Comparison of ENCODE assay signal across 1 cellular context in the genomic region with DNA sequence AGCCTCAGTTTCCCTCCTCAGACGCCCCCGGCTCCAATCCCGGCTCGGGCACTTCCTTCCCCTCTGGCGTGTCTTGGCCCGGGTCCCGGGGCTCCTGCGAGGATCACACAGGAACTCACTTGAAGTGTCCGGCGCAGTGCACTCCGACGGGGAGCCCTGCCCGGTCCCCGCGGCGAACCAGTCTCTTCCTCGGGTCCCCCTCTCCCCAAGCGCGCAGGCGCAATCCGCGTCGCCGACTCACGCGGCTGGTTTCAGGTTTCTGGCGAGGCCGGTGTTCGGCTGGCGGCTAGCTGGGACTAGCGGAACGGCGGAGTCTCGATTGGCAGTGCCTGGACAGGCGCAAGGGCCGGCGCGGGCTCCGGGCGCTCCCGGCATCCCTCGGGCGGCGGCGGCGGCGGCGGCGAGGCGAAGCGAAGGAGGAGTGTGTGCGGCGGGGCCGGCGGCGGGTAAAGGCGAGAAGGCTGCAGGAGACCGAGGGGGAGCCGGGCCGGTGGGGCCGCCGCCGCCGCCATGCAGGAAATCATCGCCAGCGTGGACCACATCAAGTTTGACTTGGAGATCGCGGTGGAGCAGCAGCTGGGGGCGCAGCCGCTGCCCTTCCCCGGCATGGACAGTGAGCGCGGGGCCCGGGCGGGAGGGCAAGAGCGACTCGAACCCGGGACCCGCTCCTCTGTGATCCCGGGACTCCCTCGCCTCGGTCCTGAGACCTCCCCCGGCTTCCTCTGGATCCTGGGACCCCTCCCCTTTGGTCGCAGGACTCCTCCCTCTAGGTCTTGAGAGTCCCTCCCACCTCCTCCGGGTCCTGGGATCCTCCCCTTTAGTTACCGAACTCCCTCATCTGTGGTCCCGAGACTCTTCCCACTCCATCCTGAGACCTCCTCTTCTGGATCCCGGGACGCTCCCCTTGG.
A peak's percentile ranks its signal among the peaks of the same experiment; 100 is the strongest.
TF ChIP-seq lines count a peak whose summit lies in the region.

A gene (plus strand): TSS at position 371 of the 908 bp plus-strand sequence. CDS start 140 bp downstream, at position 511.
A gene with protein sequence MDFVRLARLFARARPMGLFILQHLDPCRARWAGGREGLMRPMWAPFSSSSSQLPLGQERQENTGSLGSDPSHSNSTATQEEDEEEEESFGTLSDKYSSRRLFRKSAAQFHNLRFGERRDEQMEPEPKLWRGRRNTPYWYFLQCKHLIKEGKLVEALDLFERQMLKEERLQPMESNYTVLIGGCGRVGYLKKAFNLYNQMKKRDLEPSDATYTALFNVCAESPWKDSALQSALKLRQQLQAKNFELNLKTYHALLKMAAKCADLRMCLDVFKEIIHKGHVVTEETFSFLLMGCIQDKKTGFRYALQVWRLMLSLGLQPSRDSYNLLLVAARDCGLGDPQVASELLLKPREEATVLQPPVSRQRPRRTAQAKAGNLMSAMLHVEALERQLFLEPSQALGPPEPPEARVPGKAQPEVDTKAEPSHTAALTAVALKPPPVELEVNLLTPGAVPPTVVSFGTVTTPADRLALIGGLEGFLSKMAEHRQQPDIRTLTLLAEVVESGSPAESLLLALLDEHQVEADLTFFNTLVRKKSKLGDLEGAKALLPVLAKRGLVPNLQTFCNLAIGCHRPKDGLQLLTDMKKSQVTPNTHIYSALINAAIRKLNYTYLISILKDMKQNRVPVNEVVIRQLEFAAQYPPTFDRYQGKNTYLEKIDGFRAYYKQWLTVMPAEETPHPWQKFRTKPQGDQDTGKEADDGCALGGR (minus strand): TSS at position 226 of the 908 bp plus-strand sequence. CDS start 3,556 bp downstream, outside the sequence.

TF ChIP-seq in HepG2, 621 proteins besides CTCF, POLR2A, EP300 and RAD21 (continued from another document and continues in another):
- TF ChIP-seq HDAC1 (CRISPR knock-in tag; IDR thresholded peaks at IDR 0.05), result peak; percentile 84; the same call in 1 of the 2 replicates
- TF ChIP-seq TBL1XR1 (IDR thresholded peaks at IDR 0.05; ENCODE audit: borderline replicate concordance, low read length, partially characterized antibody), result no peak
- no peak for TF ChIP-seq KLF13 (CRISPR knock-in tag; IDR thresholded peaks at IDR 0.05)
- TF ChIP-seq, protein P1, sequence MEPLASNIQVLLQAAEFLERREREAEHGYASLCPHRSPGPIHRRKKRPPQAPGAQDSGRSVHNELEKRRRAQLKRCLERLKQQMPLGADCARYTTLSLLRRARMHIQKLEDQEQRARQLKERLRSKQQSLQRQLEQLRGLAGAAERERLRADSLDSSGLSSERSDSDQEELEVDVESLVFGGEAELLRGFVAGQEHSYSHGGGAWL (CRISPR knock-in tag; IDR thresholded peaks at IDR 0.05), result peak; percentile 48; the same call in 1 of the 2 replicates
- TF ChIP-seq AHR (CRISPR knock-in tag; IDR thresholded peaks at IDR 0.05), result 0 out of 2 replicates have a peak, but pooled peaks have one; percentile 68
- TF ChIP-seq AKAP8 (CRISPR knock-in tag; IDR thresholded peaks at IDR 0.05), result peak; percentile 73; the same call in 1 of the 2 replicates
- TF ChIP-seq, protein P2, sequence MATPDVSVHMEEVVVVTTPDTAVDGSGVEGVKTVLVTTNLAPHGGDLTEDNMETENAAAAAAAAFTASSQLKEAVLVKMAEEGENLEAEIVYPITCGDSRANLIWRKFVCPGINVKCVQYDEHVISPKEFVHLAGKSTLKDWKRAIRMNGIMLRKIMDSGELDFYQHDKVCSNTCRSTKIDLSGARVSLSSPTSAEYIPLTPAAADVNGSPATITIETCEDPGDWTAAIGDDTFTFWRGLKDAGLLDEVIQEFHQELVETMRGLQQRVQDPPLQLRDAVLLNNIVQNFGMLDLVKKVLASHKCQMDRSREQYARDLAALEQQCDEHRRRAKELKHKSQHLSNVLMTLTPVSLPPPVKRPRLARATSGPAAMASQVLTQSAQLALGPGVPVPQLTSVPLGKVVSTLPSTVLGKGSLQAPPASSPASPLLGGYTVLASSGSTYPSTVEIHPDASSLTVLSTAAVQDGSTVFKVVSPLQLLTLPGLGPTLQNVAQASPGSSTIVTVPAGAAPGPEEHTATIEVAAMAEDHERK (CRISPR knock-in tag; IDR thresholded peaks at IDR 0.05; ENCODE audit: low read depth), result peak; percentile 87
- TF ChIP-seq ZNF451 (CRISPR knock-in tag; IDR thresholded peaks at IDR 0.05), result peak; percentile 87
- TF ChIP-seq, protein P3, sequence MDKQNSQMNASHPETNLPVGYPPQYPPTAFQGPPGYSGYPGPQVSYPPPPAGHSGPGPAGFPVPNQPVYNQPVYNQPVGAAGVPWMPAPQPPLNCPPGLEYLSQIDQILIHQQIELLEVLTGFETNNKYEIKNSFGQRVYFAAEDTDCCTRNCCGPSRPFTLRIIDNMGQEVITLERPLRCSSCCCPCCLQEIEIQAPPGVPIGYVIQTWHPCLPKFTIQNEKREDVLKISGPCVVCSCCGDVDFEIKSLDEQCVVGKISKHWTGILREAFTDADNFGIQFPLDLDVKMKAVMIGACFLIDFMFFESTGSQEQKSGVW (CRISPR knock-in tag; IDR thresholded peaks at IDR 0.05; ENCODE audit: borderline replicate concordance), result no peak
- TF ChIP-seq NONO (IDR thresholded peaks at IDR 0.05), result no peak
- TF ChIP-seq NONO (CRISPR knock-in tag; conservative IDR thresholded peaks at IDR 0.05), result peak; percentile 97
- TF ChIP-seq NPAS2 (CRISPR knock-in tag; IDR thresholded peaks at IDR 0.05; ENCODE audit: borderline replicate concordance), result no peak
- TF ChIP-seq, protein P4, sequence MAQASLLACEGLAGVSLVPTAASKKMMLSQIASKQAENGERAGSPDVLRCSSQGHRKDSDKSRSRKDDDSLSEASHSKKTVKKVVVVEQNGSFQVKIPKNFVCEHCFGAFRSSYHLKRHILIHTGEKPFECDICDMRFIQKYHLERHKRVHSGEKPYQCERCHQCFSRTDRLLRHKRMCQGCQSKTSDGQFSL (CRISPR knock-in tag; IDR thresholded peaks at IDR 0.05), result no peak; the same call in none of the 2 replicates
- TF ChIP-seq ZNF879 (CRISPR knock-in tag; IDR thresholded peaks at IDR 0.05), result no peak; the same call in 1 of the 2 replicates
- TF ChIP-seq, protein P5, sequence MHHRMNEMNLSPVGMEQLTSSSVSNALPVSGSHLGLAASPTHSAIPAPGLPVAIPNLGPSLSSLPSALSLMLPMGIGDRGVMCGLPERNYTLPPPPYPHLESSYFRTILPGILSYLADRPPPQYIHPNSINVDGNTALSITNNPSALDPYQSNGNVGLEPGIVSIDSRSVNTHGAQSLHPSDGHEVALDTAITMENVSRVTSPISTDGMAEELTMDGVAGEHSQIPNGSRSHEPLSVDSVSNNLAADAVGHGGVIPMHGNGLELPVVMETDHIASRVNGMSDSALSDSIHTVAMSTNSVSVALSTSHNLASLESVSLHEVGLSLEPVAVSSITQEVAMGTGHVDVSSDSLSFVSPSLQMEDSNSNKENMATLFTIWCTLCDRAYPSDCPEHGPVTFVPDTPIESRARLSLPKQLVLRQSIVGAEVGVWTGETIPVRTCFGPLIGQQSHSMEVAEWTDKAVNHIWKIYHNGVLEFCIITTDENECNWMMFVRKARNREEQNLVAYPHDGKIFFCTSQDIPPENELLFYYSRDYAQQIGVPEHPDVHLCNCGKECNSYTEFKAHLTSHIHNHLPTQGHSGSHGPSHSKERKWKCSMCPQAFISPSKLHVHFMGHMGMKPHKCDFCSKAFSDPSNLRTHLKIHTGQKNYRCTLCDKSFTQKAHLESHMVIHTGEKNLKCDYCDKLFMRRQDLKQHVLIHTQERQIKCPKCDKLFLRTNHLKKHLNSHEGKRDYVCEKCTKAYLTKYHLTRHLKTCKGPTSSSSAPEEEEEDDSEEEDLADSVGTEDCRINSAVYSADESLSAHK (CRISPR knock-in tag; IDR thresholded peaks at IDR 0.05; ENCODE audit: borderline replicate concordance), result no peak
- TF ChIP-seq, protein P6, sequence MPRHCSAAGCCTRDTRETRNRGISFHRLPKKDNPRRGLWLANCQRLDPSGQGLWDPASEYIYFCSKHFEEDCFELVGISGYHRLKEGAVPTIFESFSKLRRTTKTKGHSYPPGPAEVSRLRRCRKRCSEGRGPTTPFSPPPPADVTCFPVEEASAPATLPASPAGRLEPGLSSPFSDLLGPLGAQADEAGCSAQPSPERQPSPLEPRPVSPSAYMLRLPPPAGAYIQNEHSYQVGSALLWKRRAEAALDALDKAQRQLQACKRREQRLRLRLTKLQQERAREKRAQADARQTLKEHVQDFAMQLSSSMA (CRISPR knock-in tag; IDR thresholded peaks at IDR 0.05), result peak; percentile 97
- peak; percentile 92 for TF ChIP-seq GATAD1 (CRISPR knock-in tag; IDR thresholded peaks at IDR 0.05)
- no peak for TF ChIP-seq ZFP62 (CRISPR knock-in tag; IDR thresholded peaks at IDR 0.05)
- peak; percentile 64; the same call in 1 of the 2 replicates for TF ChIP-seq SMAD1 (CRISPR knock-in tag; IDR thresholded peaks at IDR 0.05; ENCODE audit: borderline replicate concordance, low read depth)
- TF ChIP-seq, protein P7, sequence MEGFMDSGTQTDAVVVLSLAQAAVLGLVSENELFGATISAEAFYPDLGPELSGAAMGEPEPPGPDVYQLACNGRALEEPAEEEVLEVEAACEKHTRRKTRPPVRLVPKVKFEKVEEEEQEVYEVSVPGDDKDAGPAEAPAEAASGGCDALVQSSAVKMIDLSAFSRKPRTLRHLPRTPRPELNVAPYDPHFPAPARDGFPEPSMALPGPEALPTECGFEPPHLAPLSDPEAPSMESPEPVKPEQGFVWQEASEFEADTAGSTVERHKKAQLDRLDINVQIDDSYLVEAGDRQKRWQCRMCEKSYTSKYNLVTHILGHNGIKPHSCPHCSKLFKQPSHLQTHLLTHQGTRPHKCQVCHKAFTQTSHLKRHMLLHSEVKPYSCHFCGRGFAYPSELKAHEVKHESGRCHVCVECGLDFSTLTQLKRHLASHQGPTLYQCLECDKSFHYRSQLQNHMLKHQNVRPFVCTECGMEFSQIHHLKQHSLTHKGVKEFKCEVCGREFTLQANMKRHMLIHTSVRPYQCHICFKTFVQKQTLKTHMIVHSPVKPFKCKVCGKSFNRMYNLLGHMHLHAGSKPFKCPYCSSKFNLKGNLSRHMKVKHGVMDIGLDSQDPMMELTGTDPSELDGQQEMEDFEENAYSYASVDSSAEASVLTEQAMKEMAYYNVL (CRISPR knock-in tag; IDR thresholded peaks at IDR 0.05; ENCODE audit: borderline replicate concordance), result peak; percentile 67; the same call in 1 of the 2 replicates
- TF ChIP-seq, protein P8, sequence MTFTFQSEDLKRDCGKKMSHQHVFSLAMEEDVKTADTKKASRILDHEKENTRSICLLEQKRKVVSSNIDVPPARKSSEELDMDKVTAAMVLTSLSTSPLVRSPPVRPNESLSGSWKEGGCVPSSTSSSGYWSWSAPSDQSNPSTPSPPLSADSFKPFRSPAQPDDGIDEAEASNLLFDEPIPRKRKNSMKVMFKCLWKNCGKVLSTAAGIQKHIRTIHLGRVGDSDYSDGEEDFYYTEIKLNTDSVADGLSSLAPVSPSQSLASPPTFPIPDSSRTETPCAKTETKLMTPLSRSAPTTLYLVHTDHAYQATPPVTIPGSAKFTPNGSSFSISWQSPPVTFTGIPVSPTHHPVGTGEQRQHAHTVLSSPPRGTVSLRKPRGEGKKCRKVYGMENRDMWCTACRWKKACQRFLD (CRISPR knock-in tag; IDR thresholded peaks at IDR 0.05; ENCODE audit: borderline replicate concordance), result peak; percentile 79
- TF ChIP-seq ZNF790 (CRISPR knock-in tag; IDR thresholded peaks at IDR 0.05; ENCODE audit: borderline replicate concordance), result peak; percentile 83; the same call in 1 of the 2 replicates
- 0 out of 2 replicates have a peak, but pooled peaks have one; percentile 31 for TF ChIP-seq GLI4 (CRISPR knock-in tag; IDR thresholded peaks at IDR 0.05; ENCODE audit: borderline replicate concordance)
- peak; percentile 61 for TF ChIP-seq ZNF547 (CRISPR knock-in tag; IDR thresholded peaks at IDR 0.05)
- TF ChIP-seq ATAD3A (CRISPR knock-in tag; IDR thresholded peaks at IDR 0.05), result no peak
- TF ChIP-seq, protein P9, sequence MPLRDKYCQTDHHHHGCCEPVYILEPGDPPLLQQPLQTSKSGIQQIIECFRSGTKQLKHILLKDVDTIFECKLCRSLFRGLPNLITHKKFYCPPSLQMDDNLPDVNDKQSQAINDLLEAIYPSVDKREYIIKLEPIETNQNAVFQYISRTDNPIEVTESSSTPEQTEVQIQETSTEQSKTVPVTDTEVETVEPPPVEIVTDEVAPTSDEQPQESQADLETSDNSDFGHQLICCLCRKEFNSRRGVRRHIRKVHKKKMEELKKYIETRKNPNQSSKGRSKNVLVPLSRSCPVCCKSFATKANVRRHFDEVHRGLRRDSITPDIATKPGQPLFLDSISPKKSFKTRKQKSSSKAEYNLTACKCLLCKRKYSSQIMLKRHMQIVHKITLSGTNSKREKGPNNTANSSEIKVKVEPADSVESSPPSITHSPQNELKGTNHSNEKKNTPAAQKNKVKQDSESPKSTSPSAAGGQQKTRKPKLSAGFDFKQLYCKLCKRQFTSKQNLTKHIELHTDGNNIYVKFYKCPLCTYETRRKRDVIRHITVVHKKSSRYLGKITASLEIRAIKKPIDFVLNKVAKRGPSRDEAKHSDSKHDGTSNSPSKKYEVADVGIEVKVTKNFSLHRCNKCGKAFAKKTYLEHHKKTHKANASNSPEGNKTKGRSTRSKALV (CRISPR knock-in tag; IDR thresholded peaks at IDR 0.05), result no peak
- no peak for TF ChIP-seq ZNF550 (CRISPR knock-in tag; IDR thresholded peaks at IDR 0.05; ENCODE audit: borderline replicate concordance)
- TF ChIP-seq CCAR2 (optimal IDR thresholded peaks at IDR 0.05; ENCODE audit: low read depth, low read length), result peak; percentile 66
- peak; percentile 85 for TF ChIP-seq PHF20 (CRISPR knock-in tag; IDR thresholded peaks at IDR 0.05)
- no peak for TF ChIP-seq ZNF562 (CRISPR knock-in tag; IDR thresholded peaks at IDR 0.05; ENCODE audit: borderline replicate concordance)
- peak; percentile 88 for TF ChIP-seq HOXA3 (CRISPR knock-in tag; IDR thresholded peaks at IDR 0.05)
- TF ChIP-seq, protein P10, sequence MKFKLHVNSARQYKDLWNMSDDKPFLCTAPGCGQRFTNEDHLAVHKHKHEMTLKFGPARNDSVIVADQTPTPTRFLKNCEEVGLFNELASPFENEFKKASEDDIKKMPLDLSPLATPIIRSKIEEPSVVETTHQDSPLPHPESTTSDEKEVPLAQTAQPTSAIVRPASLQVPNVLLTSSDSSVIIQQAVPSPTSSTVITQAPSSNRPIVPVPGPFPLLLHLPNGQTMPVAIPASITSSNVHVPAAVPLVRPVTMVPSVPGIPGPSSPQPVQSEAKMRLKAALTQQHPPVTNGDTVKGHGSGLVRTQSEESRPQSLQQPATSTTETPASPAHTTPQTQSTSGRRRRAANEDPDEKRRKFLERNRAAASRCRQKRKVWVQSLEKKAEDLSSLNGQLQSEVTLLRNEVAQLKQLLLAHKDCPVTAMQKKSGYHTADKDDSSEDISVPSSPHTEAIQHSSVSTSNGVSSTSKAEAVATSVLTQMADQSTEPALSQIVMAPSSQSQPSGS (CRISPR knock-in tag; IDR thresholded peaks at IDR 0.05), result peak; percentile 75; the same call in 1 of the 2 replicates
- TF ChIP-seq CREM (IDR thresholded peaks at IDR 0.05), result no peak
- no peak for TF ChIP-seq CREM (CRISPR knock-in tag; IDR thresholded peaks at IDR 0.05)
- TF ChIP-seq HDAC6 (IDR thresholded peaks at IDR 0.05; ENCODE audit: low read depth, low read length), result no peak
